ENCODE assay signal across 25 cellular contexts in the genomic region with DNA sequence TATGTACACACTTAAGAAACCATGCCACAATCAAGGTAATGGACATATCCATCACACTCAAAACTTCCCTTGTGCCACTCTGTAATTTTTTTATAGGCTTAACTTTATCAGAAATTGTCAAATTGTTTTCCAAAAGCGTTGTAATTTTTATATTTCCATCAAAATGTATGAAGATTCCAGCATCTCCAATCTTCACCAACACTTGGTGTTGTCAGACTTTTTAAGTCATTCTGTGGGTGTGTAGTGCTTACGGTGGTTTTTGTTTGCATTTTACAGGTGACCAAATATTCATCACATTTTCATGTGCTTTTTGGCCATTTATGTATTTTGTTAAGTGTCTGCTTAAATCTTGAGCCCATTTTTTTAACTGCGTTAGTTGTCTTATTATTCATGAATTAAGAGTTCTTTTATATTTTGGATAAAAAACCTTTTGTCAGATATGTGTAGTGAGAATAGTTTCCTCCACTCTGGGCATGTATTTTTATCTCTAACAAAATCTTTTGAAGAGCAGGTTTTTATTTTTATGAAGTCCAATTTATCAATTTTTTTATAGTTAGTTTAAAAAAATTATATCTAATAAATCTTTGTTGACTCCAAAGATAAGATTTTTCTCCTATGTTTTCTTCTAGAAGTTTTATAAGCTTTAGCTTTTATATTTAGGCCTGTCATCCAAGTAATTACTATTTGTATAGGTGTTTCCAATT. TPM values are rescaled to one million over a fixed set of nuclear protein-coding genes. Genes with fewer than 3 reads are reported as not detected.
A peak's percentile ranks its signal among the peaks of the same experiment; 100 is the strongest.
DNase-seq lines count a peak whose midpoint lies in the region; ATAC-seq, FAIRE-seq and TF ChIP-seq lines count a peak whose summit lies in the region.
"Had no signal": no experiment of that assay in that cellular context is flagged by ENCODE, and none has a peak within 500 bp of the region (broad histone marks: within the 10 kb centered on the region; RNA-seq: fewer than 3 reads in every experiment).

No MANE protein-coding gene starts in this region.

- CTCF ChIA-PET in HEK293 (lab: Yijun Ruan, JAX) (interaction anchor here (0.6 to 0.9 kb wide), 6 partner anchors 12 to 404 kb away, joined by 3 to 4 read pairs (median 3); no protein-coding TSS in a partner anchor), K562 (lab: Yijun Ruan, JAX; ENCODE audit: low intra/inter-chr PET ratio) (no interaction called here)

- POLR2A ChIA-PET in HEK293 (lab: Yijun Ruan, JAX) (no interaction called here), K562 (lab: Yijun Ruan, JAX) (no interaction called here)

- H3K9me3 ChIP-seq in HEK293 (ENCODE audit: control insufficient read depth, insufficient read depth, low read depth, low read length) (peaks cover 15% of the 10 kb centered on the region), K562 (replicated peaks; ENCODE audit: control insufficient read depth, insufficient read depth, low read depth, low read length) (peaks cover 4% of the 10 kb centered on the region; the same call in 1 of the 2 replicates), small intestine (ENCODE audit: control insufficient read depth, low read depth) (no peaks in the 10 kb centered on the region), breast epithelium (peaks cover 0 to 4% of the 10 kb centered on the region in 2 donors)
- H3K9me3 ChIP-seq: BE2C had no signal

- H3K4me1 ChIP-seq in HEK293 (ENCODE audit: control insufficient read depth, insufficient read depth, low read length) = peaks cover 7% of the 10 kb centered on the region
- H3K4me1 ChIP-seq in K562 (replicated peaks in 1 of 2; ENCODE audit: control insufficient read depth in 2 of 2, insufficient read depth in 2 of 2, low read length in 2 of 2) = no peaks in the 10 kb centered on the region
- no peaks in the 10 kb centered on the region for H3K4me1 ChIP-seq in small intestine (ENCODE audit: control insufficient read depth in 2 of 2, insufficient read depth in 1 of 2, low read depth in 1 of 2, low read length in 1 of 2)
- H3K4me1 ChIP-seq in breast epithelium = no peaks in the 10 kb centered on the region
- H3K4me1 ChIP-seq: BE2C had no signal

- no peak overlapping the region for H3K9ac ChIP-seq in K562 (ENCODE audit: insufficient read depth in 1 of 2, low read depth in 2 of 2, low read length in 2 of 2)
- H3K9ac ChIP-seq: BLaER1 had no signal

- no peak for DNase-seq in K562 (ENCODE audit: extremely low read depth in 1 of 4, low spot score in 3 of 4)
- DNase-seq in small intestine = no peak
- DNase-seq in GM19239 (ENCODE audit: insufficient read length, low spot score) = no peak
- DNase-seq in breast epithelium (ENCODE audit: low spot score in 2 of 2) = no peak
- DNase-seq in omental fat pad (ENCODE audit: low spot score) = no peak
- DNase-seq: ACHN; BE2C; C1 segment of cervical spinal cord; CD4-positive, alpha-beta memory T cell; CD4-positive, CD25-positive, alpha-beta regulatory T cell; CD8-positive, alpha-beta memory T cell; COR-L47; DMS 273 treated with DMSO at 0.1 percent for 48 hours; DMS153; DMS79; DND-41; EL; GF-D8 had no signal

- no peaks in the 10 kb centered on the region for H4K20me1 ChIP-seq in K562 (replicated peaks; ENCODE audit: control insufficient read depth, insufficient read depth, low read length)
- H4K20me1 ChIP-seq: BLaER1 had no signal

- no peak for TF ChIP-seq RAD21 in K562 (CRISPR knock-in tag; conservative IDR thresholded peaks at IDR 0.05 in 1 of 2, IDR thresholded peaks at IDR 0.05 in 1 of 2)

- 0 out of 3 replicates have a peak, but pooled peaks cover 0 to 4% of the 10 kb centered on the region in 2 experiments for H3K36me3 ChIP-seq in HEK293 (ENCODE audit: control insufficient read depth in 2 of 2, insufficient read depth in 1 of 2, low read length in 2 of 2)
- H3K36me3 ChIP-seq in K562 (ENCODE audit: control insufficient read depth, insufficient read depth, low read length) = no peaks in the 10 kb centered on the region
- no peaks in the 10 kb centered on the region for H3K36me3 ChIP-seq in small intestine (ENCODE audit: control insufficient read depth in 2 of 2, insufficient read depth in 2 of 2, low read length in 2 of 2)
- no peaks in the 10 kb centered on the region for H3K36me3 ChIP-seq in breast epithelium
- H3K36me3 ChIP-seq: BE2C, BLaER1 had no signal

- no peak for TF ChIP-seq EP300 in K562 (IDR thresholded peaks at IDR 0.05; ENCODE audit: low read length)

- H2AFZ ChIP-seq in K562 (ENCODE audit: low read depth, low read length) = no peak overlapping the region

- in situ Hi-C loops in K562 (cut with MboI) = no loop called here

- H3K4me3 ChIP-seq in HEK293 (ENCODE audit: low read depth, low read length) (no peak overlapping the region), K562 (no peak overlapping the region), small intestine (ENCODE audit: low read depth in 1 of 2, low read length in 2 of 2) (no peak overlapping the region), breast epithelium (no peak overlapping the region)
- H3K4me3 ChIP-seq: BLaER1 had no signal

- FAIRE-seq in A204.1 (lab: Jason Lieb, UNC) (peak; percentile 85), K562 (lab: Jason Lieb, UNC) (no peak), small intestine (lab: Jason Lieb, UNC) (peak; percentile 44), GM19239 (lab: Jason Lieb, UNC) (no peak)
- FAIRE-seq: GM12891 had no signal

- H3K27me3 ChIP-seq in K562 (ENCODE audit: control insufficient read depth in 2 of 2, insufficient read depth in 2 of 2, low read length in 2 of 2) (no peaks in the 10 kb centered on the region), small intestine (ENCODE audit: control insufficient read depth in 2 of 2, insufficient read depth in 2 of 2, low read length in 2 of 2) (no peaks in the 10 kb centered on the region), breast epithelium (no peaks in the 10 kb centered on the region)
- H3K27me3 ChIP-seq: BLaER1 had no signal

- H3K9me1 ChIP-seq in K562 (ENCODE audit: control insufficient read depth, insufficient read depth, low read length) = no peaks in the 10 kb centered on the region

- H3K4me2 ChIP-seq in K562 (ENCODE audit: insufficient read depth, low read length) = no peak overlapping the region
- H3K4me2 ChIP-seq: BLaER1 had no signal

- H3K79me2 ChIP-seq in K562 (ENCODE audit: control insufficient read depth, insufficient read depth, low read length) = 0 out of 3 replicates have a peak, but pooled peaks cover under 1% of the 10 kb centered on the region

- TF ChIP-seq POLR2A in K562 (conservative IDR thresholded peaks at IDR 0.05) (no peak), breast epithelium (IDR thresholded peaks at IDR 0.05) (no peak)

- TF ChIP-seq CTCF in HEK293 (tag by site-specific recombination; IDR thresholded peaks at IDR 0.05) (no peak), K562 (IDR thresholded peaks at IDR 0.05 in 2 of 3, conservative IDR thresholded peaks at IDR 0.05 in 1 of 3; ENCODE audit: insufficient read depth in 2 of 3, low read depth in 1 of 3, low read length in 3 of 3) (no peak), breast epithelium (IDR thresholded peaks at IDR 0.05) (no peak), omental fat pad (IDR thresholded peaks at IDR 0.05) (no peak)

- ATAC-seq in K562 = no peak
- no peak for ATAC-seq in omental fat pad (ENCODE audit: low FRiP score)

- WGBS in K562 (ENCODE audit: insufficient coverage, low coverage, missing lambda C conversion rate) = 20% methylated on average over 3 of the region's 3 CpGs
- 42 to 64% (median 58%) methylated on average over 3 of the region's 3 CpGs for WGBS in small intestine, 3 donors

- BruUV-seq in K562 (replicated peaks; lab: Mats Ljungman, UMichigan) = no TSS peak

- H3K27ac ChIP-seq in HEK293 (ENCODE audit: extremely low read depth, low read depth, low read length) = no peak overlapping the region
- H3K27ac ChIP-seq in K562 (ENCODE audit: extremely low read depth, low read depth, low read length) = no peak overlapping the region
- H3K27ac ChIP-seq in small intestine (ENCODE audit: low read depth in 1 of 2, low read length in 1 of 2) = no peak overlapping the region
- no peak overlapping the region for H3K27ac ChIP-seq in breast epithelium
- H3K27ac ChIP-seq: 22Rv1, BLaER1 had no signal

- intact Hi-C loops in K562 (cut with micrococcal nuclease) = no loop called here
- intact Hi-C loops in breast epithelium (cut with DNase I; ENCODE audit: low total_unique reads) = no loop called here

RNA-seq across cellular contexts. Expression of gene ZNF45, which starts 4.6 kb away (rescaled TPM):
- 16.8 and 19.0 TPM in 2 replicates for total RNA-seq in K562 (2011; cell fraction: chromatin; rRNA removed; ENCODE audit: low replicate concordance)
- 12.2 and 12.5 TPM in 2 replicates for total RNA-seq in K562 (2011; cell fraction: nucleolus; rRNA removed)
- 13.6 and 14.6 TPM in 2 replicates for total RNA-seq in K562 (2011; cell fraction: nucleoplasm; rRNA removed)
- 5.8 and 6.7 TPM in 2 replicates for total RNA-seq in K562 (2014; rRNA removed)
- total RNA-seq in K562 (2014; rRNA removed; fragmentation: Illumina TruSeq; extraction: Trizol) = 10.1 and 12.8 TPM in 2 replicates
- total RNA-seq in K562 (2015; rRNA removed; fragmentation: Illumina TruSeq; extraction: Trizol) = 10.4 TPM in 2 replicates
- 8.5 and 8.8 TPM in 2 replicates for total RNA-seq in K562 (2021)
- 7.2 and 9.4 TPM in 2 replicates for polyA plus RNA-seq in K562 (2011; rRNA removed)
- 3.7 TPM in 2 replicates for polyA plus RNA-seq in K562 (2011; cell fraction: cytosol; rRNA removed)
- polyA plus RNA-seq in K562 (2011; cell fraction: nucleus; rRNA removed) = 6.4 and 8.7 TPM in 2 replicates
- 5.2 and 5.7 TPM in 2 replicates for polyA plus RNA-seq in K562 (2012)
- polyA plus RNA-seq in K562 (2014; fragmentation: Illumina TruSeq; extraction: Trizol) = 10.4 and 10.6 TPM in 2 replicates
- 1 to 10 TPM; 2.6 to 5.1 TPM for polyA plus RNA-seq in K562 (2014; fragmentation: Nextera tagmentation; extraction: Ambion mirVana)
- polyA plus RNA-seq in K562 (2014; rRNA removed) = 6.8 and 9.8 TPM in 2 replicates
- polyA minus RNA-seq in K562 (2011; rRNA and poly(A)+ RNA removed) = 17.5 and 17.9 TPM in 2 replicates
- polyA minus RNA-seq in K562 (2011; cell fraction: cytosol; rRNA and poly(A)+ RNA removed) = 3.2 and 4.7 TPM in 2 replicates
- 7.8 and 12.3 TPM in 2 replicates for polyA minus RNA-seq in K562 (2011; cell fraction: nucleus; rRNA and poly(A)+ RNA removed)
- 1 to 10 TPM; 3.5 to 6.3 (median 5.8) TPM for polyA plus RNA-seq in small intestine
- total RNA-seq in breast epithelium = 10 to 100 TPM in 2 of 3 donors, 1 to 10 TPM in 1; 9.8 to 29.7 (median 19.3) TPM
- total RNA-seq in omental fat pad = 10 to 100 TPM in 2 of 4 donors, 1 to 10 TPM in 2; 5.4 to 17.2 (median 12.3) TPM

RNA-seq across cellular contexts. Expression of gene ZNF221, which starts 11.3 kb away (rescaled TPM):
- 1.5 and 3.6 TPM in 2 replicates for total RNA-seq in K562 (2011; cell fraction: chromatin; rRNA removed; ENCODE audit: low replicate concordance)
- total RNA-seq in K562 (2011; cell fraction: nucleolus; rRNA removed) = 1.2 and 1.3 TPM in 2 replicates
- 1.5 and 2.2 TPM in 2 replicates for total RNA-seq in K562 (2011; cell fraction: nucleoplasm; rRNA removed)
- total RNA-seq in K562 (2014; rRNA removed) (0.32 and 1.2 TPM in 2 replicates), K562 (2014; rRNA removed; fragmentation: Illumina TruSeq; extraction: Trizol) (1.2 and 1.4 TPM in 2 replicates), K562 (2015; rRNA removed; fragmentation: Illumina TruSeq; extraction: Trizol) (0.80 and 0.98 TPM in 2 replicates), K562 (2021) (0.78 and 1.1 TPM in 2 replicates), breast epithelium (10 to 100 TPM in 1 of 3 donors, 1 to 10 TPM in 2; 4.5 to 11.7 (median 7.2) TPM), omental fat pad (1 to 10 TPM; 2.2 to 6.8 (median 4.0) TPM)
- polyA plus RNA-seq in K562 (2011; rRNA removed) (0.09 and 0.35 TPM in 2 replicates), K562 (2014; fragmentation: Illumina TruSeq; extraction: Trizol) (0.40 and 0.43 TPM in 2 replicates), K562 (2014; fragmentation: Nextera tagmentation; extraction: Ambion mirVana) (under 1 TPM; 0.45 to 0.52 TPM), K562 (2014; rRNA removed) (0.34 and 0.42 TPM in 2 replicates), small intestine (1 to 10 TPM in 1 of 3 donors, not detected in 2; 1.1 TPM)
- polyA plus RNA-seq in K562 (2011; cell fraction: cytosol; rRNA removed) = 0.21 TPM in 1 of 2 replicates, not detected in the other
- polyA plus RNA-seq in K562 (2011; cell fraction: nucleus; rRNA removed) = 0.22 and 0.53 TPM in 2 replicates
- 0.22 and 0.54 TPM in 2 replicates for polyA plus RNA-seq in K562 (2012)
- 1.1 and 1.2 TPM in 2 replicates for polyA minus RNA-seq in K562 (2011; rRNA and poly(A)+ RNA removed)
- not detected in 2 replicates for polyA minus RNA-seq in K562 (2011; cell fraction: cytosol; rRNA and poly(A)+ RNA removed)
- polyA minus RNA-seq in K562 (2011; cell fraction: nucleus; rRNA and poly(A)+ RNA removed) = 0.67 and 0.89 TPM in 2 replicates

RNA-seq across cellular contexts. Expression of gene ZNF155, which starts 44.3 kb away (rescaled TPM):
- 0.72 and 1.5 TPM in 2 replicates for total RNA-seq in K562 (2011; cell fraction: chromatin; rRNA removed; ENCODE audit: low replicate concordance)
- 0.17 and 0.39 TPM in 2 replicates for total RNA-seq in K562 (2011; cell fraction: nucleolus; rRNA removed)
- total RNA-seq in K562 (2011; cell fraction: nucleoplasm; rRNA removed) = 1.7 and 2.1 TPM in 2 replicates
- 0.09 and 0.29 TPM in 2 replicates for total RNA-seq in K562 (2014; rRNA removed)
- total RNA-seq in K562 (2014; rRNA removed; fragmentation: Illumina TruSeq; extraction: Trizol) = 0.67 and 0.76 TPM in 2 replicates
- total RNA-seq in K562 (2015; rRNA removed; fragmentation: Illumina TruSeq; extraction: Trizol) = 0.26 and 0.29 TPM in 2 replicates
- 0.47 and 0.62 TPM in 2 replicates for total RNA-seq in K562 (2021)
- polyA plus RNA-seq in K562 (2011; rRNA removed) = 0.09 and 0.20 TPM in 2 replicates
- 0.01 TPM in 2 replicates for polyA plus RNA-seq in K562 (2011; cell fraction: cytosol; rRNA removed)
- polyA plus RNA-seq in K562 (2011; cell fraction: nucleus; rRNA removed) = 0.18 TPM in 2 replicates
- 0.23 and 0.64 TPM in 2 replicates for polyA plus RNA-seq in K562 (2012)
- 0.22 and 0.28 TPM in 2 replicates for polyA plus RNA-seq in K562 (2014; fragmentation: Illumina TruSeq; extraction: Trizol)
- polyA plus RNA-seq in K562 (2014; fragmentation: Nextera tagmentation; extraction: Ambion mirVana) = under 1 TPM; 0.37 to 0.53 TPM
- 0.26 and 0.40 TPM in 2 replicates for polyA plus RNA-seq in K562 (2014; rRNA removed)
- polyA minus RNA-seq in K562 (2011; rRNA and poly(A)+ RNA removed) = 0.24 and 0.28 TPM in 2 replicates
- polyA minus RNA-seq in K562 (2011; cell fraction: cytosol; rRNA and poly(A)+ RNA removed) = not detected in 2 replicates
- 0.13 and 1.2 TPM in 2 replicates for polyA minus RNA-seq in K562 (2011; cell fraction: nucleus; rRNA and poly(A)+ RNA removed)
- polyA plus RNA-seq in small intestine = 1 to 10 TPM; 3.7 to 8.7 (median 4.3) TPM
- total RNA-seq in breast epithelium = 10 to 100 TPM in 2 of 3 donors, 1 to 10 TPM in 1; 6.1 to 17.4 (median 15.1) TPM
- 1 to 10 TPM; 5.0 to 8.2 (median 6.9) TPM for total RNA-seq in omental fat pad

RNA-seq across cellular contexts. Expression of gene ZNF404, which starts 55.9 kb away (rescaled TPM):
- total RNA-seq in K562 (2011; cell fraction: chromatin; rRNA removed; ENCODE audit: low replicate concordance) = 0.21 and 1.9 TPM in 2 replicates
- 0.26 TPM in 1 of 2 replicates, not detected in the other for total RNA-seq in K562 (2011; cell fraction: nucleolus; rRNA removed)
- not detected in 2 replicates for total RNA-seq in K562 (2011; cell fraction: nucleoplasm; rRNA removed)
- total RNA-seq in K562 (2014; rRNA removed) = 0.20 and 0.41 TPM in 2 replicates
- total RNA-seq in K562 (2014; rRNA removed; fragmentation: Illumina TruSeq; extraction: Trizol) = 0.40 and 0.54 TPM in 2 replicates
- total RNA-seq in K562 (2015; rRNA removed; fragmentation: Illumina TruSeq; extraction: Trizol) = 0.19 and 0.25 TPM in 2 replicates
- total RNA-seq in K562 (2021) = 0.22 and 0.36 TPM in 2 replicates
- 0.45 and 0.67 TPM in 2 replicates for polyA plus RNA-seq in K562 (2011; rRNA removed)
- polyA plus RNA-seq in K562 (2011; cell fraction: cytosol; rRNA removed) = 0.10 TPM in 1 of 2 replicates, not detected in the other
- polyA plus RNA-seq in K562 (2011; cell fraction: nucleus; rRNA removed) = 0.38 and 0.90 TPM in 2 replicates
- 0.48 and 1.6 TPM in 2 replicates for polyA plus RNA-seq in K562 (2012)
- 0.15 and 0.61 TPM in 2 replicates for polyA plus RNA-seq in K562 (2014; fragmentation: Illumina TruSeq; extraction: Trizol)
- polyA plus RNA-seq in K562 (2014; fragmentation: Nextera tagmentation; extraction: Ambion mirVana) = under 1 TPM; 0.15 to 0.55 TPM
- polyA plus RNA-seq in K562 (2014; rRNA removed) = 0.23 and 0.44 TPM in 2 replicates
- polyA minus RNA-seq in K562 (2011; rRNA and poly(A)+ RNA removed) = 0.09 and 0.11 TPM in 2 replicates
- polyA minus RNA-seq in K562 (2011; cell fraction: cytosol; rRNA and poly(A)+ RNA removed) = not detected in 2 replicates
- 0.11 and 0.67 TPM in 2 replicates for polyA minus RNA-seq in K562 (2011; cell fraction: nucleus; rRNA and poly(A)+ RNA removed)
- 1 to 10 TPM in 2 of 3 donors, not detected in 1; 1.8 to 2.0 TPM for polyA plus RNA-seq in small intestine
- total RNA-seq in breast epithelium = 1 to 10 TPM; 1.1 to 5.9 (median 3.6) TPM
- 1 to 10 TPM in 2 of 4 donors, under 1 TPM in 2; 0.63 to 2.0 (median 1.3) TPM for total RNA-seq in omental fat pad
- total RNA-seq: G401 had no signal
- polyA plus RNA-seq: CD14-positive monocyte had no signal
